ENCODE assay signal across 1 cellular context in genomic region chr11:28559497-28559896, GRCh38.
TF ChIP-seq lines count a peak whose summit lies in the region.

No MANE protein-coding gene starts in this region.

TF ChIP-seq in HEK293, 187 proteins besides CTCF, POLR2A, EP300 and RAD21 (continued from another document):
- TF ChIP-seq PRDM2 (tag by site-specific recombination; IDR thresholded peaks at IDR 0.05; ENCODE audit: borderline replicate concordance) (no peak), ZNF658 (tag by site-specific recombination; IDR thresholded peaks at IDR 0.05) (no peak), GFI1B (tag by site-specific recombination; IDR thresholded peaks at IDR 0.05) (no peak), PRDM6 (tag by site-specific recombination; IDR thresholded peaks at IDR 0.05) (no peak), ZFP3 (tag by site-specific recombination; IDR thresholded peaks at IDR 0.05; ENCODE audit: low read depth) (no peak), ZNF155 (tag by site-specific recombination; IDR thresholded peaks at IDR 0.05) (no peak), ZNF692 (tag by site-specific recombination; IDR thresholded peaks at IDR 0.05) (no peak), ZNF433 (tag by site-specific recombination; IDR thresholded peaks at IDR 0.05; ENCODE audit: low read depth) (no peak)
